ENCODE assay signal across 24 cellular contexts in genomic region chr15:85804481-85805165, GRCh38.
"Had no signal": no experiment of that assay in that cellular context is flagged by ENCODE, and none has a peak within 500 bp of the region (broad histone marks: within the 10 kb centered on the region; RNA-seq: fewer than 3 reads in every experiment).

No MANE protein-coding gene starts in this region.

- H3K4me1 Mint-ChIP-seq: activated naive CD4-positive, alpha-beta T cell treated with anti-CD3 and anti-CD28 coated beads, Interleukin-2, amount 10 ng/mL, durations not matched to agents 7 days and 5 days; activated naive CD8-positive, alpha-beta T cell treated with anti-CD3 and anti-CD28 coated beads, Interleukin-2, amount 10 ng/mL, durations not matched to agents 7 days and 5 days; endodermal cell had no signal

- FAIRE-seq: islet of Langerhans, TTC549 had no signal

- H3K27ac Mint-ChIP-seq: activated CD4-positive, alpha-beta memory T cell treated with anti-CD3 and anti-CD28 coated beads for 36 hours; activated naive CD4-positive, alpha-beta T cell treated with anti-CD3 and anti-CD28 coated beads, Interleukin-2, amount 10 ng/mL, durations not matched to agents 7 days and 5 days; activated naive CD8-positive, alpha-beta T cell treated with anti-CD3 and anti-CD28 coated beads, Interleukin-2, amount 10 ng/mL, durations not matched to agents 7 days and 5 days; brain; dendritic cell treated with granulocyte-macrophage colony-stimulating factor and Interleukin-4, amounts not matched to agents 40 ng/mL and 50 ng/mL, for 4 days; endodermal cell; progenitor cell of endocrine pancreas had no signal

- H3K27me3 Mint-ChIP-seq: activated CD4-positive, alpha-beta memory T cell treated with anti-CD3 and anti-CD28 coated beads for 36 hours; activated naive CD8-positive, alpha-beta T cell treated with anti-CD3 and anti-CD28 coated beads, Interleukin-2, amount 10 ng/mL, durations not matched to agents 7 days and 5 days; brain; progenitor cell of endocrine pancreas had no signal

- DNase-seq: activated CD4-positive, alpha-beta memory T cell treated with anti-CD3 and anti-CD28 coated beads for 36 hours; activated CD4-positive, alpha-beta T cell treated with anti-CD3 and anti-CD28 coated beads for 4 hours; activated CD8-positive, alpha-beta memory T cell treated with anti-CD3 and anti-CD28 coated beads, Interleukin-2, amount 50 U/mL, for 4 hours; activated gamma-delta T cell; activated naive CD4-positive, alpha-beta T cell treated with anti-CD3 and anti-CD28 coated beads, Interleukin-2, amount 10 ng/mL, durations not matched to agents 7 days and 5 days; activated naive CD8-positive, alpha-beta T cell treated with anti-CD3 and anti-CD28 coated beads, Interleukin-2, amount 10 ng/mL, durations not matched to agents 7 days and 5 days; activated T-cell treated with anti-CD3 and anti-CD28 coated beads, Interleukin-2, amount 50 U/mL, for 1 hour; foreskin melanocyte; left ventricle myocardium superior; mucosa of descending colon; right lobe of liver; stimulated activated CD4-positive, alpha-beta T cell treated with anti-CD3 and anti-CD28 coated beads, Interleukin-12 subunit alpha, Interleukin-12 subunit beta, amount 100 ng/mL, for 4 hours; stimulated activated CD4-positive, alpha-beta T cell treated with anti-CD3 and anti-CD28 coated beads, Interleukin-4, amount 100 ng/mL, for 1 hour; stimulated activated naive CD8-positive, alpha-beta T cell treated with anti-CD3 and anti-CD28 coated beads, Interleukin-15, Interleukin-2, amounts not matched to agents 100 U/mL and 50 U/mL, for 24 hours; T-helper 9 cell; testis; transverse colon had no signal

- H3K9me3 Mint-ChIP-seq: activated CD4-positive, alpha-beta memory T cell treated with anti-CD3 and anti-CD28 coated beads for 36 hours; activated naive CD4-positive, alpha-beta T cell treated with anti-CD3 and anti-CD28 coated beads, Interleukin-2, amount 10 ng/mL, durations not matched to agents 7 days and 5 days; activated naive CD8-positive, alpha-beta T cell treated with anti-CD3 and anti-CD28 coated beads, Interleukin-2, amount 10 ng/mL, durations not matched to agents 7 days and 5 days; dendritic cell treated with granulocyte-macrophage colony-stimulating factor and Interleukin-4, amounts not matched to agents 40 ng/mL and 50 ng/mL, for 4 days had no signal

- H3K36me3 Mint-ChIP-seq: activated CD4-positive, alpha-beta memory T cell treated with anti-CD3 and anti-CD28 coated beads for 36 hours; activated naive CD4-positive, alpha-beta T cell treated with anti-CD3 and anti-CD28 coated beads, Interleukin-2, amount 10 ng/mL, durations not matched to agents 7 days and 5 days; activated naive CD8-positive, alpha-beta T cell treated with anti-CD3 and anti-CD28 coated beads, Interleukin-2, amount 10 ng/mL, durations not matched to agents 7 days and 5 days; brain had no signal

- H3K4me3 Mint-ChIP-seq: activated CD4-positive, alpha-beta memory T cell treated with anti-CD3 and anti-CD28 coated beads for 36 hours; activated naive CD4-positive, alpha-beta T cell treated with anti-CD3 and anti-CD28 coated beads, Interleukin-2, amount 10 ng/mL, durations not matched to agents 7 days and 5 days; activated naive CD8-positive, alpha-beta T cell treated with anti-CD3 and anti-CD28 coated beads, Interleukin-2, amount 10 ng/mL, durations not matched to agents 7 days and 5 days; brain; dendritic cell treated with granulocyte-macrophage colony-stimulating factor and Interleukin-4, amounts not matched to agents 40 ng/mL and 50 ng/mL, for 4 days; endodermal cell; nephron had no signal
